In genomic region chr3:53140575-53141467, GRCh38 we compare ENCODE assay signal across 1 cellular context.
TF ChIP-seq lines count a peak whose summit lies in the region.

No MANE protein-coding gene starts in this region.

TF ChIP-seq in HepG2, 621 proteins besides CTCF, POLR2A, EP300 and RAD21 (continued from another document):
- TF ChIP-seq IRF2 (CRISPR knock-in tag; IDR thresholded peaks at IDR 0.05) = no peak
- no peak for TF ChIP-seq ZNF251 (CRISPR knock-in tag; IDR thresholded peaks at IDR 0.05)
- no peak for TF ChIP-seq KDM5B (CRISPR knock-in tag; IDR thresholded peaks at IDR 0.05; ENCODE audit: borderline replicate concordance)
- TF ChIP-seq LCORL (IDR thresholded peaks at IDR 0.05) = no peak
- no peak for TF ChIP-seq LCORL (CRISPR knock-in tag; IDR thresholded peaks at IDR 0.05)
- TF ChIP-seq PCBP2 (optimal IDR thresholded peaks at IDR 0.05; ENCODE audit: low read depth, low read length, poor library complexity, severe bottlenecking) = no peak
- TF ChIP-seq ZNF816 (CRISPR knock-in tag; IDR thresholded peaks at IDR 0.05; ENCODE audit: borderline replicate concordance) = no peak
- TF ChIP-seq USF2 (IDR thresholded peaks at IDR 0.05; ENCODE audit: low read depth, low read length) = 0 out of 2 replicates have a peak, but pooled peaks have one; percentile 49
- peak; percentile 56; the same call in 1 of the 2 replicates for TF ChIP-seq USF2 (CRISPR knock-in tag; IDR thresholded peaks at IDR 0.05; ENCODE audit: borderline replicate concordance)
- no peak for TF ChIP-seq ZNF670 (CRISPR knock-in tag; IDR thresholded peaks at IDR 0.05; ENCODE audit: borderline replicate concordance)
- TF ChIP-seq ATF7-NPFF (CRISPR knock-in tag; IDR thresholded peaks at IDR 0.05; ENCODE audit: low read depth) = no peak
- TF ChIP-seq TOE1 (CRISPR knock-in tag; IDR thresholded peaks at IDR 0.05) = no peak
- no peak for TF ChIP-seq ATF7 (IDR thresholded peaks at IDR 0.05)
- TF ChIP-seq ATF7 (CRISPR knock-in tag; IDR thresholded peaks at IDR 0.05) = no peak
- TF ChIP-seq ZNF597 (CRISPR knock-in tag; IDR thresholded peaks at IDR 0.05) = no peak
- TF ChIP-seq CEBPB (IDR thresholded peaks at IDR 0.05; ENCODE audit: borderline replicate concordance, low read depth, low read length) = no peak
- TF ChIP-seq MZF1 (CRISPR knock-in tag; IDR thresholded peaks at IDR 0.05; ENCODE audit: borderline replicate concordance) = no peak
- no peak for TF ChIP-seq ZNF776 (CRISPR knock-in tag; IDR thresholded peaks at IDR 0.05)
- no peak for TF ChIP-seq ZSCAN12 (CRISPR knock-in tag; IDR thresholded peaks at IDR 0.05)
- no peak for TF ChIP-seq ZNF83 (CRISPR knock-in tag; IDR thresholded peaks at IDR 0.05; ENCODE audit: borderline replicate concordance)
- TF ChIP-seq ZNF512B (CRISPR knock-in tag; IDR thresholded peaks at IDR 0.05; ENCODE audit: borderline replicate concordance) = no peak
- TF ChIP-seq ARID5B (CRISPR knock-in tag; IDR thresholded peaks at IDR 0.05) = no peak
- no peak for TF ChIP-seq ZNF280B (CRISPR knock-in tag; IDR thresholded peaks at IDR 0.05; ENCODE audit: borderline replicate concordance)
TF ChIP-seq in HepG2: peak in this region for 8.
